25 cellular contexts compared by ENCODE assay signal in the genomic region with DNA sequence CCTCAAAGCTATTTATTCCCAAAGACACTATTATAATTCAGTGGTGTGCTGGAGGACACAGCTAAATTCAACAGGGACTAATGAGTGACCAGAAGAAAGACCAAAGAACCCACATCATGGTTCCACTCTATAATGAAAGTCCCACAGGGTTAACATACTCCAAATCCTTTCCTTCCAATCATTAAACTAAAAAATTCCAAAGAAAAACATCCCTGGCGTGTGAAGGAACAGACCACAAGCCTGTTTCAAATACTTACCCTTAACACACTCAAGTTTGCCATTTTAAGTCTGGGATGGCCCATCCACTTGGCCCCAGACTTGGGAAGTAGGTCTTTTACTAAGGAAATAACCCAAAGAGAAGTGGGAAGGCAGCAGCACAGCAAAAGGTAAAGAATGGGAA.
DNase-seq lines count a peak whose midpoint lies in the region; TF ChIP-seq lines count a peak whose summit lies in the region.
"Had no signal": no experiment of that assay in that cellular context is flagged by ENCODE, and none has a peak within 500 bp of the region (broad histone marks: within the 10 kb centered on the region; RNA-seq: fewer than 3 reads in every experiment).

No MANE protein-coding gene starts in this region.

- H3K9me3 ChIP-seq in testis (no peaks in the 10 kb centered on the region), colonic mucosa (no peaks in the 10 kb centered on the region), stomach (peaks cover 0 to 7% (median 2%) of the 10 kb centered on the region in 4 donors)
- H3K9me3 ChIP-seq: HAP-1, MG63, SJSA1 had no signal

- TF ChIP-seq CTCF in nephron (IDR thresholded peaks at IDR 0.05; ENCODE audit: unreplicated experiment in 3 of 3) (no peak), testis (IDR thresholded peaks at IDR 0.05) (no peak), colonic mucosa (IDR thresholded peaks at IDR 0.05) (no peak), stomach (IDR thresholded peaks at IDR 0.05) (no peak)

- TF ChIP-seq EP300 in stomach (IDR thresholded peaks at IDR 0.05), result no peak

- WGBS in testis, 2 donors, result 29 to 38% methylated on average over 1 of the region's 1 CpG
- 55 to 78% (median 77%) methylated on average over 1 of the region's 1 CpG for WGBS in stomach, 5 donors

- intact Hi-C loops in testis (cut with DNase I; ENCODE audit: low total_unique reads), result no loop called here
- intact Hi-C loops in colonic mucosa (cut with DNase I), result no loop called here
- intact Hi-C loops in stomach (cut with DNase I; ENCODE audit: low total_unique reads), result no loop called here

- H3K36me3 ChIP-seq in testis (ENCODE audit: low read depth, missing control alignments) (no peaks in the 10 kb centered on the region), colonic mucosa (no peaks in the 10 kb centered on the region), stomach (no peaks in the 10 kb centered on the region)
- H3K36me3 ChIP-seq: BLaER1 treated with 17β-estradiol and CSF1 and Interleukin-3, amounts not matched to agents 10 nM and 100 nM; HAP-1; MG63; SJSA1 had no signal

- no peaks in the 10 kb centered on the region for H3K27me3 Mint-ChIP-seq in nephron (ENCODE audit: low read depth)

- H3K36me3 Mint-ChIP-seq in nephron (ENCODE audit: low read depth), result peaks cover 13% of the 10 kb centered on the region

- H3K9ac ChIP-seq in colonic mucosa (ENCODE audit: low read depth in 2 of 2, low read length in 2 of 2), result no peak overlapping the region
- H3K9ac ChIP-seq: BLaER1 treated with 17β-estradiol and CSF1 and Interleukin-3, amounts not matched to agents 10 nM and 100 nM had no signal

- H3K27me3 ChIP-seq in testis (no peaks in the 10 kb centered on the region), colonic mucosa (no peaks in the 10 kb centered on the region), stomach (no peaks in the 10 kb centered on the region)
- H3K27me3 ChIP-seq: BLaER1 treated with 17β-estradiol and CSF1 and Interleukin-3, amounts not matched to agents 10 nM and 100 nM; MG63; SJSA1 had no signal

- peak overlapping the region in 2 of 3 experiments; percentile 5 to 51 for H3K27ac Mint-ChIP-seq in nephron
- H3K27ac Mint-ChIP-seq: CD4-positive, alpha-beta T cell; GM23338; HFFc6 had no signal

- no peak overlapping the region for H3K4me3 ChIP-seq in testis
- no peak overlapping the region for H3K4me3 ChIP-seq in colonic mucosa
- no peak overlapping the region for H3K4me3 ChIP-seq in stomach
- H3K4me3 ChIP-seq: BLaER1 treated with 17β-estradiol and CSF1 and Interleukin-3, amounts not matched to agents 10 nM and 100 nM; GM23338; HAP-1; MG63; PC-9; SJSA1 had no signal

- H3K4me3 Mint-ChIP-seq in nephron, result no peak overlapping the region
- H3K4me3 Mint-ChIP-seq: CD4-positive, alpha-beta T cell; GM23338; HFFc6 had no signal

- H3K4me1 ChIP-seq in testis (no peaks in the 10 kb centered on the region), colonic mucosa (no peaks in the 10 kb centered on the region), stomach (no peaks in the 10 kb centered on the region)
- H3K4me1 ChIP-seq: BLaER1 treated with 17β-estradiol and CSF1 and Interleukin-3, amounts not matched to agents 10 nM and 100 nM; HAP-1; SJSA1 had no signal

- TF ChIP-seq POLR2A in testis (IDR thresholded peaks at IDR 0.05), result no peak
- TF ChIP-seq POLR2A in stomach (IDR thresholded peaks at IDR 0.05), result no peak

- peaks cover 10% of the 10 kb centered on the region for H3K9me3 Mint-ChIP-seq in nephron
- H3K9me3 Mint-ChIP-seq: GM23338, HFFc6 had no signal

- DNase-seq in EH (ENCODE audit: low read depth), result peak; percentile 79
- DNase-seq in fibroblast of peridontal ligament (ENCODE audit: extremely low read depth), result peak; percentile 63
- no peak for DNase-seq in testis
- no peak for DNase-seq in T-helper 9 cell
- DNase-seq in colonic mucosa, result no peak
- DNase-seq in stomach, result no peak
- DNase-seq: AML-193; CD4-positive, alpha-beta T cell; HFFc6; IMR-90; KG1; MG63; NCI-H1694; NCI-H2029 treated with DMSO at 0.1 percent for 48 hours; NCI-H446 treated with DMSO at 0.1 percent for 48 hours; NCI-H526; NCI-H82; PC-9; Right ventricle myocardium superior; RPMI8226 had no signal

- H3K4me1 Mint-ChIP-seq in nephron, result peaks cover 16% of the 10 kb centered on the region

- peak overlapping the region; percentile 3 to 39 for H3K27ac ChIP-seq in testis
- no peak overlapping the region for H3K27ac ChIP-seq in colonic mucosa
- no peak overlapping the region for H3K27ac ChIP-seq in stomach
- H3K27ac ChIP-seq: BLaER1 treated with 17β-estradiol and CSF1 and Interleukin-3, amounts not matched to agents 10 nM and 100 nM; PC-9; SJSA1 had no signal

Comparison
In these comparisons a context has a peak if more than half of its experiments do, and no peak if none do; other contexts are left out.
1. DNase-seq: peak in EH (single experiment) and fibroblast of peridontal ligament (single experiment); none in testis (single experiment), T-helper 9 cell (single experiment), colonic mucosa (single experiment) and stomach (single experiment).
2. H3K27ac ChIP-seq: peak in testis (2 of 2); none in colonic mucosa (single experiment) and stomach (0 of 5).